In the genomic region with DNA sequence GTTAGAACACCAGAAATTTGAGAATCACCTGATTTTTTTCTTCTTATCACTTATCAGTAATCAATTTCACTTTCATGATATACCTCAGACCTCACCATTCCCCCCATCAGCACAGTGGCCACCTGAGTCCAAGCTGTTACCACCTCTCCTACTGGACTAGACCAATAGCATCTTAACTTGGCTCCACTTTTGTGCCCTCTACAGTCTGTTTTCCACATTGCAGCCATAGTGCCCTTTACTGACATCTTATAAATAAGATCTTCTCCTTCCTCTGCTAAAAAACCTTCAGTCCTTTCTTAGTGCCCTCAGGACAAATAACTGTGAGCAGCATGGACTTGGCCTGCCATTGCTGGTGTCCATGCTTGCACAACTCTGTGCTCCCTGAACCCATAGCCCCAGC, we compare ENCODE assay signal across 8 cellular contexts.
DNase-seq lines count a peak whose midpoint lies in the region; ATAC-seq, FAIRE-seq and TF ChIP-seq lines count a peak whose summit lies in the region.

No MANE protein-coding gene starts in this region.

- no peaks in the 10 kb centered on the region for H3K79me2 ChIP-seq in keratinocyte (ENCODE audit: control insufficient read depth, insufficient read depth, low read length)

- no peak for FAIRE-seq in keratinocyte (lab: Jason Lieb, UNC)

- no peak overlapping the region for H3K27ac ChIP-seq in cardiac muscle cell
- no peak overlapping the region for H3K27ac ChIP-seq in keratinocyte (ENCODE audit: control insufficient read depth, insufficient read depth, low read length)

- H4K20me1 ChIP-seq in keratinocyte (ENCODE audit: control insufficient read depth, extremely low read depth, insufficient read depth, low read length), result no peaks in the 10 kb centered on the region

- DNase-seq in cardiac muscle cell (ENCODE audit: low read depth in 1 of 2, low spot score in 1 of 2), result peak in 1 of 2 donors; percentile 40
- no peak for DNase-seq in Right ventricle myocardium superior
- DNase-seq in HuH-7 (ENCODE audit: low spot score), result peak; percentile 12
- peak; percentile 9 to 15 for DNase-seq in activated CD4-positive, alpha-beta T cell treated with anti-CD3 and anti-CD28 coated beads, Interleukin-2, amount 50 U/mL, for 48 hours
- no peak for DNase-seq in keratinocyte (ENCODE audit: low read depth, low spot score)
- DNase-seq in T-helper 9 cell, result no peak
- no peak for DNase-seq in natural killer cell

- no peaks in the 10 kb centered on the region for H3K27me3 Mint-ChIP-seq in natural killer cell (ENCODE audit: low read depth in 2 of 2)

- H3K4me1 Mint-ChIP-seq in natural killer cell, result no peaks in the 10 kb centered on the region

- no peak overlapping the region for H3K4me2 ChIP-seq in keratinocyte (ENCODE audit: control insufficient read depth, extremely low read depth, insufficient read depth, low read depth, low read length)

- H3K36me3 Mint-ChIP-seq in natural killer cell, result no peaks in the 10 kb centered on the region

- H3K4me3 Mint-ChIP-seq in natural killer cell, result no peak overlapping the region

- no peak overlapping the region for H3K4me3 ChIP-seq in cardiac muscle cell
- no peak overlapping the region for H3K4me3 ChIP-seq in keratinocyte (ENCODE audit: control insufficient read depth in 2 of 3, extremely low read depth in 1 of 3, insufficient read depth in 2 of 3, low read depth in 1 of 3, low read length in 3 of 3)

- no peak overlapping the region for H3K27ac Mint-ChIP-seq in natural killer cell

- ATAC-seq in Right ventricle myocardium superior (ENCODE audit: poor library complexity) (no peak), GM21723 (IDR thresholded peaks at IDR 0.05; ENCODE audit: unreplicated experiment) (peak; percentile 89), natural killer cell (no peak)

- H3K27me3 ChIP-seq in cardiac muscle cell (no peaks in the 10 kb centered on the region), keratinocyte (ENCODE audit: control insufficient read depth, extremely low read depth, insufficient read depth, low read length) (no peaks in the 10 kb centered on the region)

- H2AFZ ChIP-seq in keratinocyte (ENCODE audit: control insufficient read depth, low read length), result no peak overlapping the region

- dilution Hi-C loops in keratinocyte (cut with MboI; ENCODE audit: extremely low pct_ligation_motif_present, low sequenced_read_pairs), result no loop called here

- intact Hi-C loops in Right ventricle myocardium superior (cut with DNase I) (loop anchor here (10.0 kb wide), 2 partner anchors 112 to 142 kb away; no protein-coding TSS in a partner anchor), natural killer cell (cut with micrococcal nuclease) (no loop called here)

- H3K9me3 ChIP-seq in cardiac muscle cell (ENCODE audit: low read depth), result no peaks in the 10 kb centered on the region
- H3K9me3 ChIP-seq in keratinocyte (ENCODE audit: control insufficient read depth, low read depth, low read length), result no peaks in the 10 kb centered on the region

- H3K4me1 ChIP-seq in cardiac muscle cell (ENCODE audit: low read depth) (peaks cover 48% of the 10 kb centered on the region), keratinocyte (ENCODE audit: control insufficient read depth, extremely low read depth, insufficient read depth, low read length) (no peaks in the 10 kb centered on the region)

- H3K9ac ChIP-seq in keratinocyte (ENCODE audit: control insufficient read depth, extremely low read depth, insufficient read depth, low read length), result no peak overlapping the region

- no peaks in the 10 kb centered on the region for H3K36me3 ChIP-seq in cardiac muscle cell
- no peaks in the 10 kb centered on the region for H3K36me3 ChIP-seq in keratinocyte (ENCODE audit: control insufficient read depth in 2 of 2, extremely low read depth in 1 of 2, insufficient read depth in 2 of 2, low read length in 2 of 2)

- H3K9me1 ChIP-seq in keratinocyte (ENCODE audit: control insufficient read depth, extremely low read depth, insufficient read depth, low read length), result no peaks in the 10 kb centered on the region

- H3K9me3 Mint-ChIP-seq in natural killer cell, result no peaks in the 10 kb centered on the region

- TF ChIP-seq CTCF in cardiac muscle cell (IDR thresholded peaks at IDR 0.05; ENCODE audit: low read depth, low read length) (peak; percentile 57), keratinocyte (optimal IDR thresholded peaks at IDR 0.05 in 1 of 3, IDR thresholded peaks at IDR 0.05 in 1 of 3, conservative IDR thresholded peaks at IDR 0.05 in 1 of 3; ENCODE audit: extremely low read depth in 1 of 3, insufficient read depth in 2 of 3, low read length in 3 of 3) (peak; percentile 50 to 66 (median 51)), natural killer cell (IDR thresholded peaks at IDR 0.05) (no peak)

Comparison
In these comparisons a context has a peak if more than half of its experiments do, and no peak if none do; other contexts are left out.
1. DNase-seq: peak in HuH-7 (single experiment) and activated CD4-positive, alpha-beta T cell treated with anti-CD3 and anti-CD28 coated beads, Interleukin-2, amount 50 U/mL, for 48 hours (2 of 2); none in Right ventricle myocardium superior (single experiment), keratinocyte (single experiment), T-helper 9 cell (single experiment) and natural killer cell (single experiment).